Comparison of ENCODE assay signal across 25 cellular contexts in the genomic region with DNA sequence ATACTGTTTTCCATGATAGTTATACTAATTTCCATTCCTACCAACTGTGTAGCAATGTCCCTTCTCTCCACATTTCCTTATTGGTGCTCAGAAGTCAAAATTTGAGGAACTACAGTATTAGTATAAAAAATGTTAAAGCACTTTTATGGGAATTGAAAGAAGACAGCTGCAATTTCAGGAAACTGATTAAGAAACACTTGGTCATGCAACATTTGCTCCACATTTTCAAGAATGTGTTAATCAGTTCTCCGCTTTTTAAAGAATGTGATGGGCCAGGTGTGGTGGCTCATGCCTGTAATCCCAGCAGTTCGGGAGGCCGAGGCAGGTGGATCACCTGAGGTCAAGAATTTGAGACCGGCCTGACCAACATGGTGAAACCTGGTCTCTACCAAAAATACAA. TPM values are rescaled to one million over a fixed set of nuclear protein-coding genes. Genes with fewer than 3 reads are reported as not detected.
DNase-seq lines count a peak whose midpoint lies in the region; ATAC-seq and TF ChIP-seq lines count a peak whose summit lies in the region.
"Had no signal": no experiment of that assay in that cellular context is flagged by ENCODE, and none has a peak within 500 bp of the region (broad histone marks: within the 10 kb centered on the region; RNA-seq: fewer than 3 reads in every experiment).

No MANE protein-coding gene starts in this region.

- H3K4me3 ChIP-seq in heart left ventricle (no peak overlapping the region), transverse colon (no peak overlapping the region)
- H3K4me3 ChIP-seq: right lobe of liver had no signal

- no peaks in the 10 kb centered on the region for H3K27me3 ChIP-seq in heart left ventricle
- no peaks in the 10 kb centered on the region for H3K27me3 ChIP-seq in transverse colon
- H3K27me3 ChIP-seq: right lobe of liver had no signal

- TF ChIP-seq CTCF in heart left ventricle (IDR thresholded peaks at IDR 0.05) (no peak), activated B cell treated with CpG ODN at 0.5 μM for 24 hours (IDR thresholded peaks at IDR 0.05) (no peak), transverse colon (IDR thresholded peaks at IDR 0.05) (no peak)

- H3K9me3 ChIP-seq in heart left ventricle: no peaks in the 10 kb centered on the region
- H3K9me3 ChIP-seq in transverse colon: no peaks in the 10 kb centered on the region
- H3K9me3 ChIP-seq: right lobe of liver had no signal

- H3K27me3 Mint-ChIP-seq in activated B cell treated with CpG ODN at 0.5 μM for 24 hours: peaks cover 7% of the 10 kb centered on the region
- no peaks in the 10 kb centered on the region for H3K27me3 Mint-ChIP-seq in activated CD4-positive, alpha-beta memory T cell treated with anti-CD3 and anti-CD28 coated beads, Interleukin-2, amount 10 ng/mL, durations not matched to agents 7 days and 5 days
- H3K27me3 Mint-ChIP-seq: natural killer cell treated with Interleukin-12 subunit alpha and Interleukin-12 subunit beta and Interleukin-15 and Interleukin-18, amount 100 ng/mL, for 72 hours had no signal

- H3K36me3 ChIP-seq in heart left ventricle (no peaks in the 10 kb centered on the region), transverse colon (no peaks in the 10 kb centered on the region)
- H3K36me3 ChIP-seq: right lobe of liver, WERI-Rb-1 had no signal

- POLR2A ChIA-PET in activated B cell treated with CpG ODN at 0.5 μM for 24 hours (lab: Charles Lee): no interaction called here
- POLR2A ChIA-PET in activated CD4-positive, alpha-beta memory T cell treated with anti-CD3 and anti-CD28 coated beads, Interleukin-2, amount 10 ng/mL, durations not matched to agents 7 days and 5 days (lab: Charles Lee): no interaction called here

- ATAC-seq in heart left ventricle (peak in 3 of 4 donors; percentile 23 to 45 (median 38)), left cardiac atrium (no peak), activated B cell treated with CpG ODN at 0.5 μM for 24 hours (ENCODE audit: low read depth) (no peak), HG03520 (IDR thresholded peaks at IDR 0.05; ENCODE audit: unreplicated experiment) (no peak), GM18505 (IDR thresholded peaks at IDR 0.05; ENCODE audit: unreplicated experiment) (no peak)
- ATAC-seq: left lobe of liver; natural killer cell treated with Interleukin-12 subunit alpha and Interleukin-12 subunit beta and Interleukin-15 and Interleukin-18, amount 100 ng/mL, for 72 hours; PC-3 had no signal

- H3K4me1 Mint-ChIP-seq in activated B cell treated with CpG ODN at 0.5 μM for 24 hours: peaks cover 75% of the 10 kb centered on the region
- H3K4me1 Mint-ChIP-seq in activated CD4-positive, alpha-beta memory T cell treated with anti-CD3 and anti-CD28 coated beads, Interleukin-2, amount 10 ng/mL, durations not matched to agents 7 days and 5 days: peaks cover 84% of the 10 kb centered on the region

- peaks cover 0 to 95% (median 3%) of the 10 kb centered on the region in 12 donors for H3K4me1 ChIP-seq in heart left ventricle
- H3K4me1 ChIP-seq in transverse colon: peaks cover 0 to 5% (median 1%) of the 10 kb centered on the region in 4 donors
- H3K4me1 ChIP-seq: right lobe of liver had no signal

- TF ChIP-seq POLR2A in heart left ventricle (IDR thresholded peaks at IDR 0.05) (no peak), transverse colon (IDR thresholded peaks at IDR 0.05) (no peak), GM18505 (IDR thresholded peaks at IDR 0.05; ENCODE audit: borderline replicate concordance, extremely low read depth, insufficient read depth, insufficient read length) (no peak)

- DNase-seq in heart left ventricle: no peak
- DNase-seq in left cardiac atrium: no peak
- peak; percentile 90 for DNase-seq in MV-4-11 (lab: John Stamatoyannopoulos, UW)
- no peak for DNase-seq in activated B cell treated with CpG ODN at 0.5 μM for 24 hours
- no peak for DNase-seq in activated CD4-positive, alpha-beta memory T cell treated with anti-CD3 and anti-CD28 coated beads, Interleukin-2, amount 10 ng/mL, durations not matched to agents 7 days and 5 days
- DNase-seq in transverse colon: no peak
- DNase-seq: activated CD8-positive, alpha-beta memory T cell treated with anti-CD3 and anti-CD28 coated beads, Interleukin-2, amount 50 U/mL, for 48 hours; cerebellar nuclear complex; HFFc6; NCI-H1436 treated with DMSO at 0.1 percent for 48 hours; NCI-H2171 treated with DMSO at 0.1 percent for 48 hours; NCI-H69; PC-3; right lobe of liver; SHP77 treated with DMSO at 0.1 percent for 48 hours; stimulated activated CD4-positive, alpha-beta T cell treated with anti-CD3 and anti-CD28 coated beads, Interleukin-15, amount 100 ng/mL, for 24 hours; WERI-Rb-1 had no signal

- H3K36me3 Mint-ChIP-seq in activated B cell treated with CpG ODN at 0.5 μM for 24 hours (ENCODE audit: low read depth): no peaks in the 10 kb centered on the region
- H3K36me3 Mint-ChIP-seq in activated CD4-positive, alpha-beta memory T cell treated with anti-CD3 and anti-CD28 coated beads, Interleukin-2, amount 10 ng/mL, durations not matched to agents 7 days and 5 days (ENCODE audit: low read depth): peaks cover 28% of the 10 kb centered on the region
- H3K36me3 Mint-ChIP-seq: mesothelial cell of epicardium; natural killer cell treated with Interleukin-12 subunit alpha and Interleukin-12 subunit beta and Interleukin-15 and Interleukin-18, amount 100 ng/mL, for 72 hours had no signal

- peak overlapping the region; percentile 32 for H3K4me3 Mint-ChIP-seq in activated B cell treated with CpG ODN at 0.5 μM for 24 hours
- no peak overlapping the region for H3K4me3 Mint-ChIP-seq in activated CD4-positive, alpha-beta memory T cell treated with anti-CD3 and anti-CD28 coated beads, Interleukin-2, amount 10 ng/mL, durations not matched to agents 7 days and 5 days
- H3K4me3 Mint-ChIP-seq: HFFc6; mesothelial cell of epicardium; natural killer cell treated with Interleukin-12 subunit alpha and Interleukin-12 subunit beta and Interleukin-15 and Interleukin-18, amount 100 ng/mL, for 72 hours had no signal

- no peak overlapping the region for H3K27ac Mint-ChIP-seq in activated B cell treated with CpG ODN at 0.5 μM for 24 hours
- no peak overlapping the region for H3K27ac Mint-ChIP-seq in activated CD4-positive, alpha-beta memory T cell treated with anti-CD3 and anti-CD28 coated beads, Interleukin-2, amount 10 ng/mL, durations not matched to agents 7 days and 5 days
- H3K27ac Mint-ChIP-seq: activated T-helper 2 cell treated with anti-CD3 and anti-CD28 coated beads, Interferon-gamma antibody, Interleukin-2, Interleukin-4, amounts not matched to agents 10 μg/mL and 5 μg/mL and 100 μg/mL, durations not matched to agents 14 hours and 24 hours and 36 hours; HFFc6; mesothelial cell of epicardium; natural killer cell treated with Interleukin-12 subunit alpha and Interleukin-12 subunit beta and Interleukin-15 and Interleukin-18, amount 100 ng/mL, for 72 hours had no signal

- intact Hi-C loops in heart left ventricle (cut with DNase I): no loop called here
- intact Hi-C loops in left cardiac atrium (cut with DNase I): no loop called here
- intact Hi-C loops in activated B cell treated with CpG ODN at 0.5 μM for 24 hours (cut with micrococcal nuclease): no loop called here
- intact Hi-C loops in transverse colon (cut with DNase I; ENCODE audit: low total_unique reads): no loop called here

- H3K9me3 Mint-ChIP-seq in activated B cell treated with CpG ODN at 0.5 μM for 24 hours: no peaks in the 10 kb centered on the region
- no peaks in the 10 kb centered on the region for H3K9me3 Mint-ChIP-seq in activated CD4-positive, alpha-beta memory T cell treated with anti-CD3 and anti-CD28 coated beads, Interleukin-2, amount 10 ng/mL, durations not matched to agents 7 days and 5 days
- H3K9me3 Mint-ChIP-seq: activated T-helper 2 cell treated with anti-CD3 and anti-CD28 coated beads, Interferon-gamma antibody, Interleukin-2, Interleukin-4, amounts not matched to agents 10 μg/mL and 5 μg/mL and 100 μg/mL, durations not matched to agents 14 hours and 24 hours and 36 hours; HFFc6; mesothelial cell of epicardium; natural killer cell treated with Interleukin-12 subunit alpha and Interleukin-12 subunit beta and Interleukin-15 and Interleukin-18, amount 100 ng/mL, for 72 hours had no signal

- in situ Hi-C loops in transverse colon (cut with MboI; ENCODE audit: low pct_ligation_motif_present in 1 of 4, low pct_unique_long_range_greater_than_20kb in 1 of 4, low sequenced_read_pairs in 3 of 4): no loop called here

- CTCF ChIA-PET in activated B cell treated with CpG ODN at 0.5 μM for 24 hours (lab: Charles Lee): interaction anchor here (1.0 kb wide), 1 partner anchor 115 kb away, joined by 3 read pairs; no protein-coding TSS in a partner anchor
- CTCF ChIA-PET in activated CD4-positive, alpha-beta memory T cell treated with anti-CD3 and anti-CD28 coated beads, Interleukin-2, amount 10 ng/mL, durations not matched to agents 7 days and 5 days (lab: Charles Lee): no interaction called here

- TF ChIP-seq EP300 in transverse colon (IDR thresholded peaks at IDR 0.05; ENCODE audit: low read depth): no peak

- peak overlapping the region in 2 of 12 donors; percentile 14 to 83 for H3K27ac ChIP-seq in heart left ventricle
- peak overlapping the region in 1 of 4 donors; percentile 21 for H3K27ac ChIP-seq in transverse colon
- H3K27ac ChIP-seq: C4-2B, parathyroid adenoma, right lobe of liver, WERI-Rb-1 had no signal

- 87 to 91% (median 90%) methylated on average over 4 of the region's 4 CpGs for WGBS in heart left ventricle, 4 donors
- 86 to 87% methylated on average over 4 of the region's 4 CpGs for WGBS in transverse colon (ENCODE audit: low coverage in 1 of 2), 2 donors

RNA-seq across cellular contexts. Expression of gene MGAT4A, which starts 33.6 kb away (rescaled TPM):
- total RNA-seq in heart left ventricle: 10 to 100 TPM; 10.2 to 45.0 (median 18.2) TPM
- polyA plus RNA-seq in heart left ventricle: 1 to 10 TPM; 4.2 to 6.7 TPM
- 10 to 100 TPM; 28.2 to 41.6 TPM for total RNA-seq in left cardiac atrium
- total RNA-seq in activated B cell treated with CpG ODN at 0.5 μM for 24 hours: 12.6 and 15.7 TPM in 2 replicates
- 10 to 100 TPM; 69.8 to 80.6 TPM for total RNA-seq in activated CD4-positive, alpha-beta memory T cell treated with anti-CD3 and anti-CD28 coated beads, Interleukin-2, amount 10 ng/mL, durations not matched to agents 7 days and 5 days
- total RNA-seq in transverse colon: 100 to 1,000 TPM in 3 of 4 donors, 10 to 100 TPM in 1; 29.9 to 237 (median 124) TPM

Comparison
In these comparisons a context has a peak if more than half of its experiments do, and no peak if none do; other contexts are left out.
1. ATAC-seq: peak in heart left ventricle (3 of 4); none in left cardiac atrium (0 of 2), activated B cell treated with CpG ODN at 0.5 μM for 24 hours (single experiment), HG03520 (single experiment) and GM18505 (single experiment).